1 cellular context compared by ENCODE assay signal in the genomic region with DNA sequence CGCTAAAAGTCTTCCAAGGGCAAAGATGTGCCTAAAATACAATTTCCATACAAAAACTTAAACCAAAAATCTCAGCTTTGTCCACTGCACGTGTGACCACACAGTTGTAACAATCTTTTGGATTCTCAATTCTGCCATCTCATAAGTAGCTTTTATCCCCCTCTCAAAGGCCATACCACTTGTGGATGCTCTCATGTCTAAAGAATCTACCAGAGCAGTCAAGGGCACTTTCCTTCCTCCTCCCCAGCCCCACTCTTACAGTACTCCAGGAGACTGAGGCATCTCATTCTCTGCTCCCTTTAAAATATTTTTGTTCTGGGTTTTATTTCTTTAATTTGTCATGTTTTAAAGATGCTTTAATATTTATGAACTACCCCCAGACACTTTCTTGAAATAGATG.
TF ChIP-seq lines count a peak whose summit lies in the region.

No MANE protein-coding gene starts in this region.

TF ChIP-seq in SK-N-SH treated with all-trans-retinoic acid at 6 μM for 48 hours, 23 proteins besides CTCF, POLR2A, EP300 and RAD21 (continued from another document):
- TF ChIP-seq TSHZ2 (CRISPR knock-in tag; IDR thresholded peaks at IDR 0.05) (no peak), ZNF565 (CRISPR knock-in tag; conservative IDR thresholded peaks at IDR 0.05; ENCODE audit: low read depth) (no peak), ISL1 (CRISPR knock-in tag; IDR thresholded peaks at IDR 0.05) (no peak)
